In genomic region chr14:96888158-96888557, GRCh38 we compare ENCODE assay signal across 13 cellular contexts.
DNase-seq lines count a peak whose midpoint lies in the region; ATAC-seq and TF ChIP-seq lines count a peak whose summit lies in the region.
"Had no signal": no experiment of that assay in that cellular context is flagged by ENCODE, and none has a peak within 500 bp of the region (broad histone marks: within the 10 kb centered on the region; RNA-seq: fewer than 3 reads in every experiment).

No MANE protein-coding gene starts in this region.

- TF ChIP-seq CTCF in GM12864 (IDR thresholded peaks at IDR 0.05; ENCODE audit: low read depth, low read length, missing control alignments) (no peak), endothelial cell (IDR thresholded peaks at IDR 0.05; ENCODE audit: unreplicated experiment) (no peak)

- H3K4me3 Mint-ChIP-seq in endothelial cell (ENCODE audit: unreplicated experiment), result no peak overlapping the region
- H3K4me3 Mint-ChIP-seq: naive B cell had no signal

- no peaks in the 10 kb centered on the region for H3K9me3 Mint-ChIP-seq in endothelial cell (ENCODE audit: unreplicated experiment)

- peak; percentile 41 for DNase-seq in GM12864 (ENCODE audit: low read depth)
- no peak for DNase-seq in kidney tubule cell (ENCODE audit: low spot score)
- no peak for DNase-seq in HUDEP-2 (lab: John Stamatoyannopoulos, UW; ENCODE audit: unreplicated experiment in 76 of 76)
- DNase-seq in endothelial cell (ENCODE audit: low spot score), result no peak
- DNase-seq in GM19238 (ENCODE audit: insufficient read length, low spot score), result no peak
- DNase-seq: activated CD4-positive, CD25-positive, alpha-beta regulatory T cell; naive B cell; SHP77; small intestine had no signal

- H3K36me3 Mint-ChIP-seq in endothelial cell (ENCODE audit: low read depth, unreplicated experiment), result no peaks in the 10 kb centered on the region

- no peak overlapping the region for H3K27ac Mint-ChIP-seq in endothelial cell (ENCODE audit: unreplicated experiment)

- ATAC-seq in GM19395 (IDR thresholded peaks at IDR 0.05; ENCODE audit: unreplicated experiment) (peak; percentile 91), HG02759 (IDR thresholded peaks at IDR 0.05; ENCODE audit: unreplicated experiment) (peak; percentile 90), HG03469 (IDR thresholded peaks at IDR 0.05; ENCODE audit: unreplicated experiment) (peak; percentile 42)

- no peaks in the 10 kb centered on the region for H3K27me3 Mint-ChIP-seq in endothelial cell (ENCODE audit: unreplicated experiment)
- H3K27me3 Mint-ChIP-seq: naive B cell had no signal

- no peak overlapping the region for H3K4me3 ChIP-seq in GM12864 (ENCODE audit: low read depth, low read length)
- H3K4me3 ChIP-seq: vagina had no signal

- H3K4me1 Mint-ChIP-seq in endothelial cell (ENCODE audit: unreplicated experiment), result no peaks in the 10 kb centered on the region
